19 cellular contexts compared by ENCODE assay signal in the genomic region with DNA sequence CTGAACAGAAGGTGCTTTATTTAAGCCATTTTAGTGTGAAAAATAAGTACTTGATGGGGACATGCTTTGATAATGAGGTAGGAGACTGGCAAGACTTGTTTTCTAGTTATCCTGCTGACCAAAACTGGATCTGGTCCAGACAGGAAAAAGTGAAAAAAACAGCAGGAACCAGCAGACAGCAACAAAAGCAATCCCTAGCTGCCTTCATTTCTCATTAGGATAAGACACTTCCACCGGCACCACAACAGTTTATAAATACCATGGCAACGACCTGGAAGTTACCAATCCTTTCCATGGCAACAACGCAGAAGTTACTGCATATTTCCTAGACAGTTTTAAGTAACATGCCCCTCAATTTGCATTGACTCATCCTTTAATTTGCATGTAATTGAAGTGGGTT.
DNase-seq lines count a peak whose midpoint lies in the region; ATAC-seq and TF ChIP-seq lines count a peak whose summit lies in the region.
"Had no signal": no experiment of that assay in that cellular context is flagged by ENCODE, and none has a peak within 500 bp of the region (broad histone marks: within the 10 kb centered on the region; RNA-seq: fewer than 3 reads in every experiment).

No MANE protein-coding gene starts in this region.

- no peak for ATAC-seq in HG02763 (IDR thresholded peaks at IDR 0.05; ENCODE audit: unreplicated experiment)
- ATAC-seq: foreskin keratinocyte, upper lobe of right lung had no signal

- H3K27me3 ChIP-seq in tibial artery, result no peaks in the 10 kb centered on the region
- H3K27me3 ChIP-seq: foreskin keratinocyte, right atrium auricular region, upper lobe of right lung had no signal

- H3K27ac ChIP-seq in tibial artery, result no peak overlapping the region
- H3K27ac ChIP-seq: foreskin keratinocyte, right atrium auricular region, upper lobe of right lung, VCaP had no signal

- peak; percentile 65 for DNase-seq in COR-L47 (lab: John Stamatoyannopoulos, UW)
- peak; percentile 23 for DNase-seq in DMS 273 treated with DMSO at 0.1 percent for 48 hours (lab: John Stamatoyannopoulos, UW)
- peak; percentile 43 for DNase-seq in NCI-H226
- DNase-seq in choroid plexus epithelial cell (ENCODE audit: low read depth), result peak; percentile 32
- no peak for DNase-seq in stimulated activated naive CD4-positive, alpha-beta T cell (lab: John Stamatoyannopoulos, UW)
- no peak for DNase-seq in tibial artery
- no peak for DNase-seq in RPMI8226
- DNase-seq: activated CD4-positive, alpha-beta T cell treated with anti-CD3 and anti-CD28 coated beads, Interleukin-2, amount 50 U/mL, for 1 hour; activated effector memory CD4-positive, alpha-beta T cell treated with Interleukin-2 at 50 U/mL for 16 hours; CD4-positive, alpha-beta memory T cell; H9; kidney; NCI-H1436; SIG-M5; upper lobe of right lung had no signal

- TF ChIP-seq CTCF in choroid plexus epithelial cell (conservative IDR thresholded peaks at IDR 0.05; ENCODE audit: low read depth, low read length) (no peak), tibial artery (IDR thresholded peaks at IDR 0.05) (no peak)

- no peaks in the 10 kb centered on the region for H3K36me3 ChIP-seq in tibial artery
- H3K36me3 ChIP-seq: right atrium auricular region, upper lobe of right lung had no signal

- H3K4me3 ChIP-seq in choroid plexus epithelial cell (ENCODE audit: low read depth, low read length), result no peak overlapping the region
- no peak overlapping the region for H3K4me3 ChIP-seq in tibial artery
- H3K4me3 ChIP-seq: right atrium auricular region, upper lobe of right lung had no signal

- no peaks in the 10 kb centered on the region for H3K4me1 ChIP-seq in tibial artery
- H3K4me1 ChIP-seq: foreskin keratinocyte, right atrium auricular region, upper lobe of right lung had no signal

- H3K9me3 ChIP-seq in tibial artery, result no peaks in the 10 kb centered on the region
- H3K9me3 ChIP-seq: right atrium auricular region, upper lobe of right lung had no signal

- intact Hi-C loops in tibial artery (cut with DNase I; ENCODE audit: low total_unique reads), result no loop called here

Comparison
In these comparisons a context has a peak if more than half of its experiments do, and no peak if none do; other contexts are left out.
1. DNase-seq: peak in COR-L47 (single experiment), DMS 273 treated with DMSO at 0.1 percent for 48 hours (single experiment), NCI-H226 (single experiment) and choroid plexus epithelial cell (single experiment); none in stimulated activated naive CD4-positive, alpha-beta T cell (0 of 6), tibial artery (0 of 2) and RPMI8226 (single experiment).